In the genomic region with DNA sequence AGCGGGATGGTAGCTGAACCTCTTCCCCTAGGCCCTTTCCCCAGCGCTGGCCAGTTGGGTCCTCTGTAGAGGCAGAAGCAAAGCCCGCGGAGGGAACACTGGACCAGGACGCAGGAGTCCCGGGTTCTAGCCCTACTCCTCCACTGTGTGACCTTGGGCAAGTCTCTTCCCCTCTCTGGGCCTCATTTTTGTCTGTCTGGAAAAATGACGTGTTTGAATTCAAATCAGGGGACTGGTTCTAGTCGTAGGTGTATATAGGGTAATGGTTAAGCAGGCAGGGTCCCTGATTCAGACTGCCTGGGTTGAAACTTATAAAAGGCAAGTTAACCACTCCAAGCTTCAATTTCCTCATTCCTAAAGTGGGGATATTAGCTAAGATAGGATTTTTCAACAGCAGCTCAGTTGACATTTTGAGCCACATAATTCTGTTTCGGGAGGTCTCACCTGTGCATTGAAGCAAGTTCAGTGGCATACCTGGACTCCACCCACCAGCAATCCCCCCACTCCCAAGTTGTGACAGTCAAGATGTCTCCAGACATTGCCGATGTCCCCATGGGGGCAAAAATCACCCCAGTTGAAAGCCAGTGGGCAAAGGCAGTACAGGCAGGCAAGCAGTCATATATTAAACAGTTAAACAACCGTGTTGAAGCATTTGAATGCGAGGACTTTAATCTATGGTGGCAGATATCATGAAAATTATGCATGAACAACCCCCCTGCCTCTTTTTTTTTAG, we compare ENCODE assay signal across 8 cellular contexts. TPM values are rescaled to one million over a fixed set of nuclear protein-coding genes. Genes with fewer than 3 reads are reported as not detected.
DNase-seq lines count a peak whose midpoint lies in the region; ATAC-seq and TF ChIP-seq lines count a peak whose summit lies in the region.

No MANE protein-coding gene starts in this region.

- H3K27me3 Mint-ChIP-seq in endothelial cell (ENCODE audit: unreplicated experiment): peaks cover 1% of the 10 kb centered on the region

- in situ Hi-C loops in GM23248 (cut with MboI): no loop called here

- TF ChIP-seq EP300 in ovary (IDR thresholded peaks at IDR 0.05): no peak

- peak overlapping the region; percentile 71 for H3K4me3 ChIP-seq in GM23248
- H3K4me3 ChIP-seq in SJSA1: peak overlapping the region; percentile 70
- H3K4me3 ChIP-seq in ovary: peak overlapping the region; percentile 91

- TF ChIP-seq POLR2A in ovary (IDR thresholded peaks at IDR 0.05): no peak

- peaks cover 18% of the 10 kb centered on the region for H3K4me1 Mint-ChIP-seq in endothelial cell (ENCODE audit: unreplicated experiment)

- no peaks in the 10 kb centered on the region for H3K27me3 ChIP-seq in GM23248 (replicated peaks; ENCODE audit: insufficient read depth)
- no peaks in the 10 kb centered on the region for H3K27me3 ChIP-seq in SJSA1 (replicated peaks)
- H3K27me3 ChIP-seq in ovary: no peaks in the 10 kb centered on the region

- H3K27ac Mint-ChIP-seq in endothelial cell (ENCODE audit: unreplicated experiment): peak overlapping the region; percentile 61

- H3K36me3 ChIP-seq in GM23248 (ENCODE audit: low read depth): no peaks in the 10 kb centered on the region
- H3K36me3 ChIP-seq in SJSA1: no peaks in the 10 kb centered on the region
- no peaks in the 10 kb centered on the region for H3K36me3 ChIP-seq in ovary

- peak overlapping the region; percentile 93 for H3K4me3 Mint-ChIP-seq in endothelial cell (ENCODE audit: unreplicated experiment)

- ATAC-seq in GM21390 (IDR thresholded peaks at IDR 0.05; ENCODE audit: unreplicated experiment) (no peak), GM21825 (IDR thresholded peaks at IDR 0.05; ENCODE audit: unreplicated experiment) (no peak), HG03045 (IDR thresholded peaks at IDR 0.05; ENCODE audit: unreplicated experiment) (no peak)

- peaks cover 24% of the 10 kb centered on the region for H3K4me1 ChIP-seq in GM23248 (ENCODE audit: insufficient read depth)
- H3K4me1 ChIP-seq in SJSA1 (replicated peaks): peaks cover 39% of the 10 kb centered on the region
- peaks cover 11% of the 10 kb centered on the region for H3K4me1 ChIP-seq in ovary (ENCODE audit: insufficient read depth)

- TF ChIP-seq CTCF in endothelial cell (IDR thresholded peaks at IDR 0.05; ENCODE audit: unreplicated experiment) (no peak), ovary (IDR thresholded peaks at IDR 0.05) (no peak)

- H3K9me3 Mint-ChIP-seq in endothelial cell (ENCODE audit: unreplicated experiment): no peaks in the 10 kb centered on the region

- H2AFZ ChIP-seq in GM23248: peak overlapping the region; percentile 74

- no peaks in the 10 kb centered on the region for H3K9me2 ChIP-seq in GM23248 (ENCODE audit: insufficient read depth)

- H3K27ac ChIP-seq in GM23248 (peak overlapping the region; percentile 75), SJSA1 (peak overlapping the region; percentile 56), ovary (peak overlapping the region; percentile 76 to 84)

- H4K20me1 ChIP-seq in GM23248 (ENCODE audit: insufficient read depth): no peaks in the 10 kb centered on the region

- intact Hi-C loops in ovary (cut with DNase I): loop anchor here in 1 of 4 donors (2.0 kb wide), 1 partner anchor 47 kb away; no protein-coding TSS in a partner anchor

- peaks cover 6% of the 10 kb centered on the region; the same call in 1 of the 2 replicates for H3K79me2 ChIP-seq in GM23248 (ENCODE audit: insufficient read depth)

- H3K4me2 ChIP-seq in GM23248 (ENCODE audit: unreplicated experiment): peak overlapping the region; percentile 87

- DNase-seq in GM23248: no peak
- no peak for DNase-seq in SJSA1 (ENCODE audit: low read depth in 1 of 2, low spot score in 2 of 2)
- no peak for DNase-seq in endothelial cell (ENCODE audit: low spot score)
- no peak for DNase-seq in ovary
- no peak for DNase-seq in 8988T

- H3K36me3 Mint-ChIP-seq in endothelial cell (ENCODE audit: low read depth, unreplicated experiment): no peaks in the 10 kb centered on the region

- peak overlapping the region; percentile 89 for H3K9ac ChIP-seq in GM23248

- 4 to 7% methylated on average over 12 of the region's 12 CpGs for WGBS in GM23248 (ENCODE audit: low coverage in 1 of 2, low lambda C conversion rate in 2 of 2, missing lambda C conversion rate in 2 of 2), 2 experiments
- WGBS in ovary, 3 donors: 6 to 12% (median 8%) methylated on average over 12 of the region's 12 CpGs

- H3F3A ChIP-seq in GM23248 (ENCODE audit: insufficient read depth): peaks cover 28% of the 10 kb centered on the region

- no peaks in the 10 kb centered on the region for H3K9me3 ChIP-seq in GM23248 (ENCODE audit: low read depth)
- H3K9me3 ChIP-seq in SJSA1 (replicated peaks): no peaks in the 10 kb centered on the region
- no peaks in the 10 kb centered on the region for H3K9me3 ChIP-seq in ovary

RNA-seq across cellular contexts. Expression of gene TPCN1, which starts 0.9 kb away (rescaled TPM):
- 9.0 and 11.6 TPM in 2 replicates for total RNA-seq in GM23248 (2014; rRNA removed; shearing (Covaris generic))
- 15.9 and 17.6 TPM in 2 replicates for polyA plus RNA-seq in GM23248 (2016; fragmentation: Nextera tagmentation; extraction: Ambion mirVana)
- total RNA-seq in SJSA1 (2014; rRNA removed; shearing (Covaris generic)): 7.6 and 17.0 TPM in 2 replicates
- 8.4 TPM for total RNA-seq in endothelial cell (ENCODE audit: unreplicated experiment)
- 10 to 100 TPM; 29.8 to 65.6 (median 54.8) TPM for total RNA-seq in ovary
- polyA plus RNA-seq in ovary: 10 to 100 TPM; 28.0 to 40.3 TPM

RNA-seq across cellular contexts. Expression of gene RITA1, which starts 36.6 kb away (rescaled TPM):
- 16.2 and 19.2 TPM in 2 replicates for total RNA-seq in GM23248 (2014; rRNA removed; shearing (Covaris generic))
- polyA plus RNA-seq in GM23248 (2016; fragmentation: Nextera tagmentation; extraction: Ambion mirVana) (12.5 and 15.6 TPM in 2 replicates), ovary (10 to 100 TPM in 1 of 2 donors, 1 to 10 TPM in 1; 6.8 to 11.0 TPM)
- 20.6 and 33.1 TPM in 2 replicates for total RNA-seq in SJSA1 (2014; rRNA removed; shearing (Covaris generic))
- total RNA-seq in endothelial cell (ENCODE audit: unreplicated experiment) (11.7 TPM), ovary (10 to 100 TPM; 13.6 to 19.4 (median 15.4) TPM)

RNA-seq across cellular contexts. Expression of gene DDX54, which starts 36.9 kb away (rescaled TPM):
- 34.9 and 44.5 TPM in 2 replicates for total RNA-seq in GM23248 (2014; rRNA removed; shearing (Covaris generic))
- 27.7 and 28.1 TPM in 2 replicates for polyA plus RNA-seq in GM23248 (2016; fragmentation: Nextera tagmentation; extraction: Ambion mirVana)
- 45.4 and 79.6 TPM in 2 replicates for total RNA-seq in SJSA1 (2014; rRNA removed; shearing (Covaris generic))
- 47.5 TPM for total RNA-seq in endothelial cell (ENCODE audit: unreplicated experiment)
- 10 to 100 TPM; 54.0 to 77.5 (median 71.4) TPM for total RNA-seq in ovary
- 10 to 100 TPM; 10.8 to 42.4 TPM for polyA plus RNA-seq in ovary
